Comparison of ENCODE assay signal across 20 cellular contexts in genomic region chr6:75494290-75494689, GRCh38. TPM values are rescaled to one million over a fixed set of nuclear protein-coding genes. Genes with fewer than 3 reads are reported as not detected.
DNase-seq lines count a peak whose midpoint lies in the region; ATAC-seq, FAIRE-seq and TF ChIP-seq lines count a peak whose summit lies in the region.
"Had no signal": no experiment of that assay in that cellular context is flagged by ENCODE, and none has a peak within 500 bp of the region (broad histone marks: within the 10 kb centered on the region; RNA-seq: fewer than 3 reads in every experiment).

No MANE protein-coding gene starts in this region.

- H3K36me3 ChIP-seq in WERI-Rb-1 (no peaks in the 10 kb centered on the region), muscle layer of colon (ENCODE audit: insufficient read depth, low read length) (no peaks in the 10 kb centered on the region), thoracic aorta (no peaks in the 10 kb centered on the region)
- H3K36me3 ChIP-seq: MG63 had no signal

- no peak overlapping the region for H3K4me3 ChIP-seq in WERI-Rb-1 (ENCODE audit: low read depth, low read length)
- peak overlapping the region; percentile 68 for H3K4me3 ChIP-seq in coronary artery
- peak overlapping the region in 1 of 2 donors; percentile 73 for H3K4me3 ChIP-seq in muscle layer of colon (ENCODE audit: low read depth in 1 of 2, low read length in 2 of 2)
- H3K4me3 ChIP-seq in thoracic aorta = peak overlapping the region; percentile 78
- H3K4me3 ChIP-seq: MG63, SK-N-MC had no signal

- H3K9me3 ChIP-seq in WERI-Rb-1 (ENCODE audit: severe bottlenecking) = no peaks in the 10 kb centered on the region
- H3K9me3 ChIP-seq in muscle layer of colon (ENCODE audit: low read length) = no peaks in the 10 kb centered on the region
- H3K9me3 ChIP-seq in thoracic aorta = no peaks in the 10 kb centered on the region
- H3K9me3 ChIP-seq: MG63 had no signal

- TF ChIP-seq CTCF in WERI-Rb-1 (IDR thresholded peaks at IDR 0.05; ENCODE audit: low read depth, low read length) = no peak
- TF ChIP-seq CTCF in coronary artery (IDR thresholded peaks at IDR 0.05) = no peak
- no peak for TF ChIP-seq CTCF in thoracic aorta (IDR thresholded peaks at IDR 0.05)

- DNase-seq in WERI-Rb-1 (no peak), coronary artery (ENCODE audit: low spot score) (no peak), thoracic aorta (ENCODE audit: low spot score) (no peak), GM12891 (ENCODE audit: insufficient read length, low spot score) (no peak), LoVo (ENCODE audit: low spot score) (no peak), NCI-H1092 (lab: John Stamatoyannopoulos, UW) (no peak)
- DNase-seq: activated T-cell treated with anti-CD3 and anti-CD28 coated beads, Interleukin-2, amount 50 U/mL, for 72 hours; AML-193; dermis blood vessel endothelial cell; DND-41; MG63; NCI-H146; stimulated activated CD4-positive, alpha-beta T cell treated with anti-CD3 and anti-CD28 coated beads, Interleukin-4, amount 100 ng/mL, for 1 hour; stimulated activated naive CD8-positive, alpha-beta T cell treated with anti-CD3 and anti-CD28 coated beads, Interleukin-15, amount 100 ng/mL, for 72 hours had no signal

- peaks cover 25% of the 10 kb centered on the region for H3K4me1 ChIP-seq in muscle layer of colon (ENCODE audit: insufficient read depth, low read length)
- H3K4me1 ChIP-seq in thoracic aorta (ENCODE audit: control insufficient read depth in 1 of 2, low read depth in 2 of 2) = peaks cover 23 to 39% of the 10 kb centered on the region in 2 donors

- H3K27ac ChIP-seq in WERI-Rb-1 (peak overlapping the region; percentile 29; the same call in 1 of the 2 replicates), coronary artery (peak overlapping the region; percentile 81 to 85), muscle layer of colon (ENCODE audit: low read depth, low read length) (peak overlapping the region; percentile 55), thoracic aorta (peak overlapping the region; percentile 74 to 91)
- H3K27ac ChIP-seq: SK-N-MC had no signal

- no peak for ATAC-seq in thoracic aorta (ENCODE audit: insufficient number of reproducible peaks, low FRiP score, low read depth)
- ATAC-seq: activated naive CD4-positive, alpha-beta T cell treated with anti-CD3 and anti-CD28 coated beads, Interleukin-2, amount 50 U/mL, for 72 hours; activated T-cell treated with anti-CD3 and anti-CD28 coated beads, Interleukin-2, amount 50 U/mL, for 72 hours; stimulated activated naive CD8-positive, alpha-beta T cell treated with anti-CD3 and anti-CD28 coated beads, Interleukin-15, amount 100 ng/mL, for 72 hours had no signal

- H3K27me3 ChIP-seq in WERI-Rb-1 (ENCODE audit: insufficient read depth, low read depth, severe bottlenecking) (no peaks in the 10 kb centered on the region), muscle layer of colon (ENCODE audit: control insufficient read depth in 1 of 2, insufficient read depth in 2 of 2, low read length in 2 of 2) (no peaks in the 10 kb centered on the region), thoracic aorta (replicated peaks; ENCODE audit: insufficient read depth) (no peaks in the 10 kb centered on the region)
- H3K27me3 ChIP-seq: MG63 had no signal

- peak overlapping the region; percentile 81 for H3K9ac ChIP-seq in muscle layer of colon (ENCODE audit: low read length)

- no peak for TF ChIP-seq POLR2A in GM12891 (IDR thresholded peaks at IDR 0.05; ENCODE audit: low read depth, low read length)

- FAIRE-seq in GM12891 (lab: Jason Lieb, UNC) = no peak
- FAIRE-seq: frontal cortex had no signal

TF ChIP-seq in GM12891, 5 proteins besides CTCF, POLR2A, EP300 and RAD21:
- TF ChIP-seq POU2F2 (IDR thresholded peaks at IDR 0.05; ENCODE audit: low read depth, low read length) = no peak
- TF ChIP-seq SPI1 (IDR thresholded peaks at IDR 0.05; ENCODE audit: low read depth, low read length) = no peak
- no peak for TF ChIP-seq TAF1 (IDR thresholded peaks at IDR 0.05; ENCODE audit: low read depth, low read length)
- TF ChIP-seq POLR2AphosphoS5 (IDR thresholded peaks at IDR 0.05; ENCODE audit: low read depth, low read length) = no peak
- TF ChIP-seq PAX5 (IDR thresholded peaks at IDR 0.05; ENCODE audit: insufficient read depth, low read length, severe bottlenecking) = no peak
TF ChIP-seq in GM12891: peak in this region for 0.

RNA-seq across cellular contexts. Expression of gene FILIP1, which starts 0.7 kb away (rescaled TPM):
- 10 to 100 TPM; 23.4 to 43.8 TPM for total RNA-seq in thoracic aorta
- polyA plus RNA-seq in GM12891 (2012; ENCODE audit: low read depth, missing spikeins) = 0.23 TPM
- total RNA-seq: activated CD8-positive, alpha-beta memory T cell treated with anti-CD3 and anti-CD28 coated beads for 36 hours; activated naive CD4-positive, alpha-beta T cell treated with anti-CD3 and anti-CD28 coated beads, Interleukin-2, amount 50 U/mL, for 72 hours had no signal
- polyA plus RNA-seq: IgD-negative memory B cell had no signal

Comparison
In these comparisons a context has a peak if more than half of its experiments do, and no peak if none do; other contexts are left out.
1. H3K27ac ChIP-seq: peak in every context shown above with its lines; median percentile 83 in coronary artery; 82 in thoracic aorta; 55 in muscle layer of colon; 29 in WERI-Rb-1.